8 cellular contexts compared by ENCODE assay signal in the genomic region with DNA sequence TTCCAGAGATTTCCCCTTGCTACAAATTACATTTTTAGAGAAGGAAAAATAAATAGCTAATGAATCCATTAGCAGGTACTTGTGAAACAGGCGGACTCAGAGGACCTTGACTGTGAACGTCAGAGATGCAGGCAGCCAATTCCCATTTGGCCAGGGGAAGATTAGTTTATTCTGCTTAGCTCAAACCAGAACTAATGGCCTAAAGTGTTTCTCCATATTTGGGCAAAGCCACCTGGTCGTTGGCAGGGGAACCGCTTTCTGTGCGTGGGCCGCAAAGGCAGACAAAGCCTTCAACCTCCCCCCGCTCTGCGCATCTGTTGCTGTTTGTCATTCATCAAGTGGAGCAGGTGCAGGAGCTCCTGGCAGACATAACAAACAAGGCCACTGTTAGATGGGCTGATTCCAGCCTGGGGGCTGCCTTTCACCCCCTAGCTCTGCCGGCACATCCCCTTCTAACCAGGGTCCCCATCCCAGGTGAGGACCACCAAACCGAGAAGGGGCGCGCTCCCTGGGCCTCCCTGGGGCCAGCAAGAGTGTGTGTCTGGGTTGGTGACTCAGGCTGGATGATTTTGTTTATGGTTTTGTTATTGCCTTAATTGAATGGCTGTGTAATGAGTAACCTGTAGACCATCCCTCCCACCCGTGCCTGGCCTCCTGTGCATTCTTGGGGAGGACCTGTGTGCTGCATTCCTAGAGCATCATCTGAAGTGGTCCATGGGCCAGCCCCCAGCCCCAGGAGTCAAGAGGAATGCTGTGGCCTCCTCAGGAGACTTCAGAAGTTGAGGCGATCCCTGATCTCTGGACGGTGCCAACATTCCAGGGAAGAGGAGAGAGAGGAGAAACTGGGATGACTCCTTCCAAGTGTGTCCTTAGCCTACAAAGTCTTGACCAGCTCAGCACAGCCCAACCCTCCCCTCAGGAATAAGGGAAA.
DNase-seq lines count a peak whose midpoint lies in the region; ATAC-seq and TF ChIP-seq lines count a peak whose summit lies in the region.
"Had no signal": no experiment of that assay in that cellular context is flagged by ENCODE, and none has a peak within 500 bp of the region (broad histone marks: within the 10 kb centered on the region; RNA-seq: fewer than 3 reads in every experiment).

No MANE protein-coding gene starts in this region.

- DNase-seq in NCI-H748 treated with DMSO at 0.1 percent for 48 hours (lab: John Stamatoyannopoulos, UW) (peak; percentile 98), fibroblast of pulmonary artery (ENCODE audit: low read depth) (peak; percentile 48)
- peak; percentile 7 for DNase-seq in stimulated activated CD8-positive, alpha-beta memory T cell treated with anti-CD3 and anti-CD28 coated beads, Interleukin-4, amount 100 ng/mL, for 24 hours (ENCODE audit: low read depth)
- DNase-seq in activated naive CD4-positive, alpha-beta T cell treated with Interleukin-2 at 50 U/mL for 16 hours: no peak

- no peak overlapping the region for H3K4me3 ChIP-seq in fibroblast of pulmonary artery (replicated peaks; ENCODE audit: low read depth, low read length)
- H3K4me3 ChIP-seq: left lung had no signal

- peak; percentile 78 for ATAC-seq in GM18868 (IDR thresholded peaks at IDR 0.05; ENCODE audit: unreplicated experiment)
- peak; percentile 78 for ATAC-seq in HG03342 (IDR thresholded peaks at IDR 0.05; ENCODE audit: unreplicated experiment)
- no peak for ATAC-seq in HG02759 (IDR thresholded peaks at IDR 0.05; ENCODE audit: unreplicated experiment)
- ATAC-seq: left lung had no signal

- TF ChIP-seq CTCF in fibroblast of pulmonary artery (IDR thresholded peaks at IDR 0.05; ENCODE audit: low read length, missing control alignments): no peak
